8 cellular contexts compared by ENCODE assay signal in the genomic region with DNA sequence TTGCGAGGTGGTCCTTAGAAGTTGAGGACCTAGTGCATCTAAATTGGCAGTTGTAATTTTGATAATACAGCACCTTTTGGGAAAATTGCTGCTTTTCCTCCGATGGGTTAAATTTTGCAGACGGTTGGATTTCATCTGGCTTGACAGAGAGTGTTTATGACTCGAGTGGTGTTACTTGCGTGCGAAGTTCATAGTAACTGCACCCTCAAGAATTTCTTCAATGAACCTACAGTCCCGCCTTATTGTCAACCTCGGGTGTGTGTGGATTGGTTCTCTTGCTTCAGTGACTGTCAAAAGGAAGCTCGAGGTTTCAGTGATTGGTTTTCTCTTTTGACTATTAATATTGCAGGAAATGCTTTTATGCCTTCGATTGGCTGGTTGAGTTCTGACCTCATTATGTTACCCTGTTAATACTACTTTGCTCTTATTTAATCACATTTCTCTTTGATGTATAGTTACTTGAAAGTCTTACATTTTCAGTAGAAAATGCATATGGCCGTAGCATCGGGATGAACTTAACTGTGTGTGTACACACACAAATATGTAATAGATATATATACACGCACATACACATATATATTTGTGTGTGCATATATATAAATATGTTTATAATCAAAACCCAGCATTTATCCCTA. TPM values are rescaled to one million over a fixed set of nuclear protein-coding genes. Genes with fewer than 3 reads are reported as not detected.
A peak's percentile ranks its signal among the peaks of the same experiment; 100 is the strongest.
DNase-seq lines count a peak whose midpoint lies in the region; ATAC-seq lines count a peak whose summit lies in the region.

No MANE protein-coding gene starts in this region.

- peak overlapping the region; percentile 43 for H3K9ac ChIP-seq in muscle layer of colon (ENCODE audit: low read length)

- peaks cover 0 to 4% (median 0%) of the 10 kb centered on the region in 7 donors for H3K9me3 Mint-ChIP-seq in CD4-positive, CD25-positive, alpha-beta regulatory T cell
- H3K9me3 Mint-ChIP-seq in stimulated activated naive B cell treated with anti-CD40 and anti-IgM and Interleukin-4, amounts not matched to agents 10 μg/mL and 1 μg/mL and 100 μg/mL, for 72 hours = no peaks in the 10 kb centered on the region

- H3K4me1 ChIP-seq in CD4-positive, CD25-positive, alpha-beta regulatory T cell (ENCODE audit: control insufficient read depth, insufficient read depth, low read length, poor library complexity, severe bottlenecking) = peaks cover 40% of the 10 kb centered on the region
- peaks cover 4% of the 10 kb centered on the region for H3K4me1 ChIP-seq in muscle layer of colon (ENCODE audit: insufficient read depth, low read length)

- H3K9me3 ChIP-seq in CD4-positive, CD25-positive, alpha-beta regulatory T cell (ENCODE audit: control insufficient read depth in 2 of 2, low read length in 2 of 2) = no peaks in the 10 kb centered on the region
- no peaks in the 10 kb centered on the region for H3K9me3 ChIP-seq in muscle layer of colon (ENCODE audit: low read length)

- H3K4me3 ChIP-seq in CD4-positive, CD25-positive, alpha-beta regulatory T cell (ENCODE audit: low read depth, low read length) = peak overlapping the region; percentile 98
- peak overlapping the region; percentile 67 to 75 for H3K4me3 ChIP-seq in muscle layer of colon (ENCODE audit: low read depth in 1 of 2, low read length in 2 of 2)

- DNase-seq in CD4-positive, CD25-positive, alpha-beta regulatory T cell = peak; percentile 70 to 94 (median 92)
- DNase-seq in NCI-H774 (lab: John Stamatoyannopoulos, UW) (peak; percentile 63), epithelial cell of prostate (ENCODE audit: low read depth, low spot score) (peak; percentile 77)
- peak; percentile 44 for DNase-seq in activated CD8-positive, alpha-beta memory T cell treated with anti-CD3 and anti-CD28 coated beads, Interleukin-2, amount 50 U/mL, for 24 hours (ENCODE audit: extremely low read depth)
- peak; percentile 56 for DNase-seq in stimulated activated naive B cell treated with anti-CD40 and anti-IgM and Interleukin-4, amounts not matched to agents 10 μg/mL and 1 μg/mL and 100 μg/mL, for 72 hours

- H3K27ac Mint-ChIP-seq in CD4-positive, CD25-positive, alpha-beta regulatory T cell = peak overlapping the region; percentile 97 to 99 (median 97)
- peak overlapping the region; percentile 99 for H3K27ac Mint-ChIP-seq in stimulated activated naive B cell treated with anti-CD40 and anti-IgM and Interleukin-4, amounts not matched to agents 10 μg/mL and 1 μg/mL and 100 μg/mL, for 72 hours

- peaks cover 5% of the 10 kb centered on the region for H3K36me3 Mint-ChIP-seq in CD4-positive, CD25-positive, alpha-beta regulatory T cell
- peaks cover 4 to 5% of the 10 kb centered on the region in 2 donors for H3K36me3 Mint-ChIP-seq in stimulated activated naive B cell treated with anti-CD40 and anti-IgM and Interleukin-4, amounts not matched to agents 10 μg/mL and 1 μg/mL and 100 μg/mL, for 72 hours

- H3K27me3 ChIP-seq in CD4-positive, CD25-positive, alpha-beta regulatory T cell (ENCODE audit: control insufficient read depth, insufficient read depth, low read length) = peaks cover 15% of the 10 kb centered on the region
- H3K27me3 ChIP-seq in muscle layer of colon (ENCODE audit: control insufficient read depth in 1 of 2, insufficient read depth in 2 of 2, low read length in 2 of 2) = no peaks in the 10 kb centered on the region

- H3K27me3 Mint-ChIP-seq in CD4-positive, CD25-positive, alpha-beta regulatory T cell = peaks cover 29% of the 10 kb centered on the region
- H3K27me3 Mint-ChIP-seq in stimulated activated naive B cell treated with anti-CD40 and anti-IgM and Interleukin-4, amounts not matched to agents 10 μg/mL and 1 μg/mL and 100 μg/mL, for 72 hours = no peaks in the 10 kb centered on the region

- no peaks in the 10 kb centered on the region for H3K36me3 ChIP-seq in CD4-positive, CD25-positive, alpha-beta regulatory T cell (ENCODE audit: control insufficient read depth, insufficient read depth, low read length)
- no peaks in the 10 kb centered on the region for H3K36me3 ChIP-seq in muscle layer of colon (ENCODE audit: insufficient read depth, low read length)

- peak overlapping the region; percentile 89 to 99 (median 94) for H3K4me3 Mint-ChIP-seq in CD4-positive, CD25-positive, alpha-beta regulatory T cell
- peak overlapping the region; percentile 90 to 91 for H3K4me3 Mint-ChIP-seq in stimulated activated naive B cell treated with anti-CD40 and anti-IgM and Interleukin-4, amounts not matched to agents 10 μg/mL and 1 μg/mL and 100 μg/mL, for 72 hours

- peak; percentile 69 to 71 for ATAC-seq in CD4-positive, CD25-positive, alpha-beta regulatory T cell (ENCODE audit: low read depth in 2 of 2)
- ATAC-seq in GM19395 (IDR thresholded peaks at IDR 0.05; ENCODE audit: unreplicated experiment) (peak; percentile 48), HG03520 (IDR thresholded peaks at IDR 0.05; ENCODE audit: unreplicated experiment) (peak; percentile 48)
- peak; percentile 65 to 68 for ATAC-seq in stimulated activated naive B cell treated with anti-CD40 and anti-IgM and Interleukin-4, amounts not matched to agents 10 μg/mL and 1 μg/mL and 100 μg/mL, for 72 hours (replicated peaks)

- peak overlapping the region; percentile 97 for H3K27ac ChIP-seq in CD4-positive, CD25-positive, alpha-beta regulatory T cell (ENCODE audit: insufficient read depth, low read length, poor library complexity, severe bottlenecking)
- H3K27ac ChIP-seq in epithelial cell of prostate (peak overlapping the region; percentile 92), muscle layer of colon (ENCODE audit: low read depth, low read length) (peak overlapping the region; percentile 88)

- peaks cover 17 to 55% (median 42%) of the 10 kb centered on the region in 4 donors for H3K4me1 Mint-ChIP-seq in CD4-positive, CD25-positive, alpha-beta regulatory T cell
- H3K4me1 Mint-ChIP-seq in stimulated activated naive B cell treated with anti-CD40 and anti-IgM and Interleukin-4, amounts not matched to agents 10 μg/mL and 1 μg/mL and 100 μg/mL, for 72 hours = peaks cover 26 to 45% of the 10 kb centered on the region in 2 donors

RNA-seq across cellular contexts. Expression of a gene that starts 1.5 kb away (rescaled TPM):
- 74.2 TPM for total RNA-seq in CD4-positive, CD25-positive, alpha-beta regulatory T cell
- polyA plus RNA-seq in CD4-positive, CD25-positive, alpha-beta regulatory T cell = 1 to 10 TPM; 1.8 to 3.0 (median 2.7) TPM

Comparison
In these comparisons a context has a peak if more than half of its experiments do, and no peak if none do; other contexts are left out.
1. Peak in every context shown above with its lines: DNase-seq, ATAC-seq, H3K4me3 ChIP-seq and H3K27ac ChIP-seq.